ENCODE assay signal across 27 cellular contexts in the genomic region with DNA sequence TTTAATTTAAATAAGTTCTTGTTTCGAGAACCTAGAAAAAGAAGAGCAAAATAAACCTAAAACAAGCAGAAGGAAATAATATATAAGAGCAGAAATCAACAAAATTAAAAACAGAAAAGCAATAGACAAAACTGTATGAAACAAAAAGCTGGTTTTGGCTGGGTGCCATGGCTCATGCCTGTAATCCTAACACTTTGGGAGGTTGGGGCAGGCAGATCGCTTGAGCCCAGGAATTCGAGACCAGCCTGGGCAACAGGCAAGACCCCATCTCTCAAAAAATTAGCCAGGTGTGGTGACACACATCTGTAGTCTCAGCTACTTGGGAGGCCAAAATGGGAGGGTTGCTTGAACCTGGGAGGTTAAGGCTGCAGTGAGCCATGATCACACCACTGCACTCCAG. TPM values are rescaled to one million over a fixed set of nuclear protein-coding genes. Genes with fewer than 3 reads are reported as not detected.
"Had no signal": no experiment of that assay in that cellular context is flagged by ENCODE, and none has a peak within 500 bp of the region (broad histone marks: within the 10 kb centered on the region; RNA-seq: fewer than 3 reads in every experiment).

No MANE protein-coding gene starts in this region.

- H3K27me3 ChIP-seq: MG63 had no signal

- H3K4me2 ChIP-seq: SK-N-SH had no signal

- H3K4me3 Mint-ChIP-seq: IgD-negative memory B cell, T-cell had no signal

- H3K27ac Mint-ChIP-seq: IgD-negative memory B cell, T-cell had no signal

- FAIRE-seq: HTR-8/SVneo had no signal

- H3K9me3 Mint-ChIP-seq: T-cell had no signal

- DNase-seq: KBM-7; MG63; NCI-H1092; NCI-H1436; NCI-H187; NCI-H2029; NCI-H2081 treated with DMSO at 0.1 percent for 48 hours; NCI-H2171 treated with DMSO at 0.1 percent for 48 hours; NCI-H345; NCI-H524; NCI-H526 treated with DMSO at 0.1 percent for 48 hours; NCI-H748 treated with DMSO at 0.1 percent for 48 hours; NK-92 treated with Interleukin-12 subunit alpha and Interleukin-12 subunit beta, amount 100 ng/mL, for 24 hours; PC-3; SHP77; SK-N-SH; SW 1271; T-cell had no signal

- H3K27ac ChIP-seq: HL-60, RWPE1 had no signal

- ATAC-seq: Panc1, PC-3, T-cell had no signal

- H3K9ac ChIP-seq: SK-N-SH had no signal

- H3K4me3 ChIP-seq: MG63 had no signal

- H3K27me3 Mint-ChIP-seq: IgD-negative memory B cell, T-cell had no signal

RNA-seq across cellular contexts. Expression of a gene that starts 59.2 kb away (rescaled TPM):
- total RNA-seq: LHCN-M2, NCI-H460, OCI-LY7, PC-3, SK-MEL-5, T-cell had no signal
- polyA plus RNA-seq: IgD-negative memory B cell, SK-N-SH had no signal
